Comparison of ENCODE assay signal across 18 cellular contexts in the genomic region with DNA sequence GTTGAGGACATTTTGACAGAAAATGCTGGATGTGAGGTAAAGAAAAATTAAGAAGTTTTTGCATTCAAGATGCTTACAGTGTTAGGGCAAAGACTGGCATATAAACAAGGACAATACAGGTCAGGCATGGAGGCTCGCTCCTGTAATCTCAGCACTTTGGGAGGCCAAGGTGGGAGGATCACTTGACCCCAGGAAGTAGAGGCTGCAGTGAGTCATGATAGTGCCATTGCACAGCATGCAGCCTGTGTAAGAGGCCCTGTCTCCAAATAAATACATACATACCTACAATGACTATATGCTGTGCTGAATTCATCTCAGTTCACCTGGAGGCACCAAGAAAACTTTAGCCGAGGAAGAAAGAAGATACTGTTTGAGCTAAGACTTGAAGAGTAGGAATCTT. TPM values are rescaled to one million over a fixed set of nuclear protein-coding genes. Genes with fewer than 3 reads are reported as not detected.
DNase-seq lines count a peak whose midpoint lies in the region; ATAC-seq and TF ChIP-seq lines count a peak whose summit lies in the region.
"Had no signal": no experiment of that assay in that cellular context is flagged by ENCODE, and none has a peak within 500 bp of the region (broad histone marks: within the 10 kb centered on the region; RNA-seq: fewer than 3 reads in every experiment).

No MANE protein-coding gene starts in this region.

- no peak overlapping the region for H4K8ac ChIP-seq in trophoblast cell (ENCODE audit: low read depth, low read length)

- POLR2A ChIA-PET in HEK293 (lab: Yijun Ruan, JAX) = no interaction called here
- POLR2A ChIA-PET in activated naive CD8-positive, alpha-beta T cell treated with anti-CD3 and anti-CD28 coated beads, Interleukin-2, amount 10 ng/mL, durations not matched to agents 7 days and 5 days (lab: Charles Lee) = no interaction called here

- H3K4me1 ChIP-seq in HEK293 (ENCODE audit: control insufficient read depth, insufficient read depth, low read length) = no peaks in the 10 kb centered on the region
- no peaks in the 10 kb centered on the region for H3K4me1 ChIP-seq in trophoblast cell (ENCODE audit: control insufficient read depth in 1 of 2, insufficient read depth in 2 of 2, low read length in 2 of 2)
- H3K4me1 ChIP-seq in SJCRH30 = no peaks in the 10 kb centered on the region

- peaks cover 23% of the 10 kb centered on the region for H3K36me3 Mint-ChIP-seq in activated T-cell treated with anti-CD3 and anti-CD28 coated beads, Interleukin-2, amount 50 U/mL, for 24 hours (ENCODE audit: low read depth)
- peaks cover 9% of the 10 kb centered on the region for H3K36me3 Mint-ChIP-seq in activated naive CD8-positive, alpha-beta T cell treated with anti-CD3 and anti-CD28 coated beads, Interleukin-2, amount 10 ng/mL, durations not matched to agents 7 days and 5 days

- no peaks in the 10 kb centered on the region for H3K9me3 ChIP-seq in HEK293 (ENCODE audit: control insufficient read depth, insufficient read depth, low read depth, low read length)
- H3K9me3 ChIP-seq in trophoblast cell (ENCODE audit: insufficient read depth, low read depth, low read length) = no peaks in the 10 kb centered on the region
- no peaks in the 10 kb centered on the region for H3K9me3 ChIP-seq in SJCRH30 (replicated peaks)

- no peak overlapping the region for H4K12ac ChIP-seq in trophoblast cell (ENCODE audit: low read depth, low read length)

- H2BK120ac ChIP-seq in trophoblast cell (ENCODE audit: insufficient read depth, low read length, poor library complexity) = no peak overlapping the region

- CTCF ChIA-PET in HEK293 (lab: Yijun Ruan, JAX) = no interaction called here

- peaks cover 2% of the 10 kb centered on the region for H3K79me2 ChIP-seq in trophoblast cell (ENCODE audit: control insufficient read depth, insufficient read depth, low read length, poor library complexity)

- no peak for ATAC-seq in activated naive CD8-positive, alpha-beta T cell treated with anti-CD3 and anti-CD28 coated beads, Interleukin-2, amount 10 ng/mL, durations not matched to agents 7 days and 5 days (ENCODE audit: low read depth)
- ATAC-seq: WTC11 had no signal

- H3K79me1 ChIP-seq in trophoblast cell (ENCODE audit: low read length) = peaks cover 2% of the 10 kb centered on the region

- no peak overlapping the region for H3K4me3 ChIP-seq in HEK293 (ENCODE audit: low read depth, low read length)
- H3K4me3 ChIP-seq in trophoblast cell (ENCODE audit: low read depth, low read length) = no peak overlapping the region
- H3K4me3 ChIP-seq in SJCRH30 = no peak overlapping the region
- H3K4me3 ChIP-seq: lung had no signal

- no peak overlapping the region for H3K14ac ChIP-seq in trophoblast cell (ENCODE audit: low read length)

- DNase-seq in activated T-cell treated with anti-CD3 and anti-CD28 coated beads, Interleukin-2, amount 50 U/mL, for 24 hours = no peak
- DNase-seq in activated T-cell treated with anti-CD3 and anti-CD28 coated beads for 4 hours = no peak
- no peak for DNase-seq in activated naive CD8-positive, alpha-beta T cell treated with anti-CD3 and anti-CD28 coated beads, Interleukin-2, amount 10 ng/mL, durations not matched to agents 7 days and 5 days
- DNase-seq in trophoblast cell = no peak
- no peak for DNase-seq in NCI-H128 (lab: John Stamatoyannopoulos, UW; ENCODE audit: unreplicated experiment)
- DNase-seq in iPS-NIHi7 (ENCODE audit: extremely low spot score) = no peak
- DNase-seq in SJCRH30 = no peak
- DNase-seq: DMS153; foreskin fibroblast; HCEC 1CT; KBM-7; NCI-H1417 treated with DMSO at 0.1 percent for 48 hours; NCI-H226; stimulated activated naive CD4-positive, alpha-beta T cell had no signal

- peaks cover 7% of the 10 kb centered on the region for H3K27me3 Mint-ChIP-seq in activated T-cell treated with anti-CD3 and anti-CD28 coated beads, Interleukin-2, amount 50 U/mL, for 24 hours
- no peaks in the 10 kb centered on the region for H3K27me3 Mint-ChIP-seq in activated naive CD8-positive, alpha-beta T cell treated with anti-CD3 and anti-CD28 coated beads, Interleukin-2, amount 10 ng/mL, durations not matched to agents 7 days and 5 days

- H3K36me3 ChIP-seq in HEK293 (ENCODE audit: control insufficient read depth in 2 of 2, insufficient read depth in 1 of 2, low read length in 2 of 2) = peaks cover 0 to 16% of the 10 kb centered on the region in 2 experiments; a peak in 2 of 3 replicates
- no peaks in the 10 kb centered on the region for H3K36me3 ChIP-seq in trophoblast cell (ENCODE audit: control insufficient read depth in 1 of 2, insufficient read depth in 2 of 2, low read length in 2 of 2)
- H3K36me3 ChIP-seq in SJCRH30 = no peaks in the 10 kb centered on the region

- peak overlapping the region; percentile 90 for H3K4me3 Mint-ChIP-seq in activated T-cell treated with anti-CD3 and anti-CD28 coated beads, Interleukin-2, amount 50 U/mL, for 24 hours
- peak overlapping the region; percentile 35 for H3K4me3 Mint-ChIP-seq in activated naive CD8-positive, alpha-beta T cell treated with anti-CD3 and anti-CD28 coated beads, Interleukin-2, amount 10 ng/mL, durations not matched to agents 7 days and 5 days

- peak overlapping the region; percentile 55 for H3K4ac ChIP-seq in trophoblast cell (ENCODE audit: low read depth, low read length)

- H3K4me1 Mint-ChIP-seq in activated T-cell treated with anti-CD3 and anti-CD28 coated beads, Interleukin-2, amount 50 U/mL, for 24 hours (ENCODE audit: low read depth) = peaks cover 31% of the 10 kb centered on the region
- H3K4me1 Mint-ChIP-seq in activated naive CD8-positive, alpha-beta T cell treated with anti-CD3 and anti-CD28 coated beads, Interleukin-2, amount 10 ng/mL, durations not matched to agents 7 days and 5 days = peaks cover 9% of the 10 kb centered on the region
- H3K4me1 Mint-ChIP-seq: WTC11 had no signal

- WGBS in trophoblast cell (ENCODE audit: extremely low coverage, insufficient coverage, insufficient read length) = no CpG with 5 or more reads among the region's 2 CpGs

- no peak overlapping the region for H2BK5ac ChIP-seq in trophoblast cell (ENCODE audit: low read depth, low read length, poor library complexity)

- H2AK5ac ChIP-seq in trophoblast cell (ENCODE audit: low read length) = no peak overlapping the region

- H3K18ac ChIP-seq in trophoblast cell (ENCODE audit: low read length) = no peak overlapping the region

- no peak overlapping the region for H3K27ac ChIP-seq in HEK293 (ENCODE audit: extremely low read depth, low read depth, low read length)
- H3K27ac ChIP-seq in trophoblast cell (ENCODE audit: low read depth, low read length) = no peak overlapping the region
- H3K27ac ChIP-seq in SJCRH30 = no peak overlapping the region
- H3K27ac ChIP-seq: SK-N-MC had no signal

- H2AFZ ChIP-seq in trophoblast cell (ENCODE audit: insufficient read depth, low read length, poor library complexity) = no peak overlapping the region

- no peak overlapping the region for H3K9ac ChIP-seq in trophoblast cell (ENCODE audit: low read length)

- no peak overlapping the region for H3K4me2 ChIP-seq in trophoblast cell (ENCODE audit: low read length)

- H3K27me3 ChIP-seq in trophoblast cell (ENCODE audit: insufficient read depth, low read length) (no peaks in the 10 kb centered on the region), SJCRH30 (no peaks in the 10 kb centered on the region)

- H2BK12ac ChIP-seq in trophoblast cell (ENCODE audit: low read length) = no peak overlapping the region

- H4K91ac ChIP-seq in trophoblast cell (ENCODE audit: low read depth, low read length) = no peak overlapping the region

- no peaks in the 10 kb centered on the region for H3K9me3 Mint-ChIP-seq in activated T-cell treated with anti-CD3 and anti-CD28 coated beads, Interleukin-2, amount 50 U/mL, for 24 hours
- H3K9me3 Mint-ChIP-seq in activated naive CD8-positive, alpha-beta T cell treated with anti-CD3 and anti-CD28 coated beads, Interleukin-2, amount 10 ng/mL, durations not matched to agents 7 days and 5 days = no peaks in the 10 kb centered on the region
- H3K9me3 Mint-ChIP-seq: WTC11 had no signal

- no peak overlapping the region for H3K23ac ChIP-seq in trophoblast cell (ENCODE audit: low read length)

- no peak for TF ChIP-seq CTCF in HEK293 (tag by site-specific recombination; IDR thresholded peaks at IDR 0.05)

- peak overlapping the region; percentile 15 for H3K27ac Mint-ChIP-seq in activated T-cell treated with anti-CD3 and anti-CD28 coated beads, Interleukin-2, amount 50 U/mL, for 24 hours
- peak overlapping the region; percentile 12 for H3K27ac Mint-ChIP-seq in activated naive CD8-positive, alpha-beta T cell treated with anti-CD3 and anti-CD28 coated beads, Interleukin-2, amount 10 ng/mL, durations not matched to agents 7 days and 5 days
- H3K27ac Mint-ChIP-seq: WTC11 had no signal

RNA-seq across cellular contexts. Expression of a gene that starts 2.3 kb away (rescaled TPM):
- total RNA-seq in activated naive CD8-positive, alpha-beta T cell treated with anti-CD3 and anti-CD28 coated beads, Interleukin-2, amount 10 ng/mL, durations not matched to agents 7 days and 5 days = 10 to 100 TPM; 40.0 to 44.8 TPM
- polyA plus RNA-seq in trophoblast cell (2013) = 38.3 and 39.5 TPM in 2 replicates
- total RNA-seq in SJCRH30 (2014; rRNA removed; shearing (Covaris generic)) = 60.7 and 72.2 TPM in 2 replicates

RNA-seq across cellular contexts. Expression of a gene that starts 6.4 kb away (rescaled TPM):
- total RNA-seq in activated naive CD8-positive, alpha-beta T cell treated with anti-CD3 and anti-CD28 coated beads, Interleukin-2, amount 10 ng/mL, durations not matched to agents 7 days and 5 days = 100 to 1,000 TPM; 232 to 239 TPM
- 424 and 457 TPM in 2 replicates for polyA plus RNA-seq in trophoblast cell (2013)
- 541 and 548 TPM in 2 replicates for total RNA-seq in SJCRH30 (2014; rRNA removed; shearing (Covaris generic))

RNA-seq across cellular contexts. Expression of a gene that starts 17.6 kb away (rescaled TPM):
- 10 to 100 TPM; 13.4 to 13.5 TPM for total RNA-seq in activated naive CD8-positive, alpha-beta T cell treated with anti-CD3 and anti-CD28 coated beads, Interleukin-2, amount 10 ng/mL, durations not matched to agents 7 days and 5 days
- polyA plus RNA-seq in trophoblast cell (2013) = 3.8 TPM in 2 replicates
- 9.6 and 10.5 TPM in 2 replicates for total RNA-seq in SJCRH30 (2014; rRNA removed; shearing (Covaris generic))
